27 cellular contexts compared by ENCODE assay signal in the genomic region with DNA sequence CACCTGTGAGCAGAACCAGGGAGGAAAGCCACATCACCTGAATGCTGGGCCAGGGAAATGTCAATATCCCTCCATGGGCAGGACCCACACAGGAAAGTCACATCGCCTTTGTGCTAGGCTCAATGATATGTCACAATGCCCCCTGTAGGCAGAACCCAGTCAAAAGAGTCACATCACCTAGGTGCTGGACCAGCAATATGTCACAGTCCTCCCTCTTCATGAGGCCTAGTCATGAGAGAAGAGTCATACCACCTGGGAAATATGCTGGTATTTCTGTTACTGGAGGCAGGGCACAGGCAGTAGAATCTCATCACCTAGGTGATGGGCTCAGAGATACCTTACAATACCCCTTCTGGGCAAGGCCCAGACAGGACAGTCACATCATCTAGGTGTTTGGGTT.
"Had no signal": no experiment of that assay in that cellular context is flagged by ENCODE, and none has a peak within 500 bp of the region (broad histone marks: within the 10 kb centered on the region; RNA-seq: fewer than 3 reads in every experiment).

No MANE protein-coding gene starts in this region.

- H3K36me3 Mint-ChIP-seq: neural progenitor cell; stimulated activated effector memory CD8-positive, alpha-beta T cell treated with anti-CD3 and anti-CD28 coated beads, Interleukin-12 subunit alpha, Interleukin-12 subunit beta, amount 100 ng/mL, for 72 hours; stimulated activated naive B cell treated with anti-CD40 and anti-IgM and Interleukin-4, amounts not matched to agents 10 μg/mL and 1 μg/mL and 100 μg/mL, for 72 hours had no signal

- H3K36me3 ChIP-seq: neural progenitor cell, ovary, right lobe of liver, sigmoid colon, stomach, thoracic aorta, thyroid gland, tibial nerve, upper lobe of left lung, vagina had no signal

- H3K4me1 ChIP-seq: neural progenitor cell, parathyroid adenoma, psoas muscle, right lobe of liver, sigmoid colon, stomach, thyroid gland, tibial nerve, upper lobe of left lung had no signal

- H3K4me3 Mint-ChIP-seq: nephron; neural progenitor cell; stimulated activated effector memory CD8-positive, alpha-beta T cell treated with anti-CD3 and anti-CD28 coated beads, Interleukin-12 subunit alpha, Interleukin-12 subunit beta, amount 100 ng/mL, for 72 hours; stimulated activated naive B cell treated with anti-CD40 and anti-IgM and Interleukin-4, amounts not matched to agents 10 μg/mL and 1 μg/mL and 100 μg/mL, for 72 hours; stimulated activated naive CD8-positive, alpha-beta T cell treated with anti-CD3 and anti-CD28 coated beads, Interleukin-15, Interleukin-2, amounts not matched to agents 100 ng/mL and 50 ng/mL, for 24 hours had no signal

- H3K27ac ChIP-seq: neural progenitor cell, ovary, parathyroid adenoma, psoas muscle, right lobe of liver, sigmoid colon, stomach, thoracic aorta, thyroid gland, tibial nerve, upper lobe of left lung, vagina had no signal

- H3K27me3 Mint-ChIP-seq: progenitor cell of endocrine pancreas; stimulated activated naive B cell treated with anti-CD40 and anti-IgM and Interleukin-4, amounts not matched to agents 10 μg/mL and 1 μg/mL and 100 μg/mL, for 72 hours; stimulated activated naive CD8-positive, alpha-beta T cell treated with anti-CD3 and anti-CD28 coated beads, Interleukin-15, Interleukin-2, amounts not matched to agents 100 ng/mL and 50 ng/mL, for 24 hours had no signal

- H3K27me3 ChIP-seq: neural progenitor cell, ovary, right lobe of liver, sigmoid colon, stomach, thyroid gland, tibial nerve, upper lobe of left lung, vagina had no signal

- H3K4me3 ChIP-seq: neural progenitor cell, ovary, psoas muscle, right lobe of liver, sigmoid colon, stomach, thoracic aorta, thyroid gland, tibial nerve, upper lobe of left lung, vagina had no signal

- ATAC-seq: psoas muscle; right cardiac atrium; right lobe of liver; stimulated activated effector memory CD8-positive, alpha-beta T cell treated with anti-CD3 and anti-CD28 coated beads, Interleukin-12 subunit alpha, Interleukin-12 subunit beta, amount 100 ng/mL, for 72 hours; stimulated activated naive B cell treated with anti-CD40 and anti-IgM and Interleukin-4, amounts not matched to agents 10 μg/mL and 1 μg/mL and 100 μg/mL, for 72 hours had no signal

- H3K4me1 Mint-ChIP-seq: nephron; neural progenitor cell; stimulated activated effector memory CD8-positive, alpha-beta T cell treated with anti-CD3 and anti-CD28 coated beads, Interleukin-12 subunit alpha, Interleukin-12 subunit beta, amount 100 ng/mL, for 72 hours; stimulated activated naive B cell treated with anti-CD40 and anti-IgM and Interleukin-4, amounts not matched to agents 10 μg/mL and 1 μg/mL and 100 μg/mL, for 72 hours had no signal

- H3K27ac Mint-ChIP-seq: nephron; neural progenitor cell; progenitor cell of endocrine pancreas; stimulated activated effector memory CD8-positive, alpha-beta T cell treated with anti-CD3 and anti-CD28 coated beads, Interleukin-12 subunit alpha, Interleukin-12 subunit beta, amount 100 ng/mL, for 72 hours; stimulated activated naive B cell treated with anti-CD40 and anti-IgM and Interleukin-4, amounts not matched to agents 10 μg/mL and 1 μg/mL and 100 μg/mL, for 72 hours; stimulated activated naive CD8-positive, alpha-beta T cell treated with anti-CD3 and anti-CD28 coated beads, Interleukin-15, Interleukin-2, amounts not matched to agents 100 ng/mL and 50 ng/mL, for 24 hours had no signal

- DNase-seq: occipital lobe; ovary; posterior cingulate gyrus; psoas muscle; right cardiac atrium; right lobe of liver; sigmoid colon; small intestine; stimulated activated CD4-positive, alpha-beta T cell treated with anti-CD3 and anti-CD28 coated beads, Interleukin-15, amount 100 ng/mL, for 24 hours; stimulated activated CD4-positive, alpha-beta T cell treated with anti-CD3 and anti-CD28 coated beads, Interleukin-2, amount 100 ng/mL, for 24 hours; stimulated activated CD4-positive, alpha-beta T cell treated with anti-CD3 and anti-CD28 coated beads, Interleukin-2, amount 100 ng/mL, for 48 hours; stimulated activated CD4-positive, alpha-beta T cell treated with anti-CD3 and anti-CD28 coated beads, Interleukin-4, amount 100 ng/mL, for 24 hours; stimulated activated naive B cell treated with anti-CD40 and anti-IgM and Interleukin-4, amounts not matched to agents 10 μg/mL and 1 μg/mL and 100 μg/mL, for 72 hours; stimulated activated naive CD4-positive, alpha-beta T cell treated with Interleukin-2 at 50 U/mL for 16 hours; stomach; thyroid gland; trophoblast cell; upper lobe of left lung had no signal

- H3K9me3 ChIP-seq: ovary, psoas muscle, right lobe of liver, sigmoid colon, thoracic aorta, thyroid gland, vagina had no signal
